22 cellular contexts compared by ENCODE assay signal in genomic region chr7:87202208-87202607, GRCh38. TPM values are rescaled to one million over a fixed set of nuclear protein-coding genes. Genes with fewer than 3 reads are reported as not detected.
A peak's percentile ranks its signal among the peaks of the same experiment; 100 is the strongest.
DNase-seq lines count a peak whose midpoint lies in the region; ATAC-seq, FAIRE-seq and TF ChIP-seq lines count a peak whose summit lies in the region.
"Had no signal": no experiment of that assay in that cellular context is flagged by ENCODE, and none has a peak within 500 bp of the region (broad histone marks: within the 10 kb centered on the region; RNA-seq: fewer than 3 reads in every experiment).

No MANE protein-coding gene starts in this region.

- no peak overlapping the region for H3K9ac ChIP-seq in K562 (ENCODE audit: insufficient read depth in 1 of 2, low read depth in 2 of 2, low read length in 2 of 2)

- POLR2A ChIA-PET in activated CD4-positive, alpha-beta memory T cell treated with anti-CD3 and anti-CD28 coated beads for 36 hours (lab: Charles Lee): interaction anchor here (0.9 to 1.5 kb wide), 3 partner anchors 10 to 15 kb away, joined by 3 to 7 read pairs (median 7); no protein-coding TSS in a partner anchor
- POLR2A ChIA-PET in activated CD4-positive, alpha-beta memory T cell treated with anti-CD3 and anti-CD28 coated beads, Interleukin-2, amount 10 ng/mL, durations not matched to agents 7 days and 5 days (lab: Charles Lee): interaction anchor here (2.1 to 3.5 kb wide), 4 partner anchors 7 to 18 kb away, joined by 9 to 16 read pairs (median 10); partner anchors contain the start of gene TMEM243
- POLR2A ChIA-PET in K562 (lab: Yijun Ruan, JAX): interaction anchor here (2.5 kb wide), 1 partner anchor 10 kb away, joined by 18 read pairs; no protein-coding TSS in a partner anchor
- POLR2A ChIA-PET in naive thymus-derived CD8-positive, alpha-beta T cell (lab: Charles Lee): interaction anchor here (0.8 to 2.5 kb wide), 6 partner anchors 9 to 50 kb away, joined by 3 to 13 read pairs (median 5); partner anchors contain the start of gene DMTF1

- H3K9me3 ChIP-seq in K562 (replicated peaks; ENCODE audit: control insufficient read depth, insufficient read depth, low read depth, low read length): peaks cover 8% of the 10 kb centered on the region
- H3K9me3 ChIP-seq: ovary had no signal

- ATAC-seq in K562: no peak
- ATAC-seq in naive thymus-derived CD8-positive, alpha-beta T cell: no peak
- ATAC-seq in omental fat pad (ENCODE audit: low FRiP score): no peak
- ATAC-seq in GM21390 (IDR thresholded peaks at IDR 0.05; ENCODE audit: unreplicated experiment): no peak
- ATAC-seq: left ventricle myocardium superior had no signal

- CTCF ChIA-PET in activated CD4-positive, alpha-beta memory T cell treated with anti-CD3 and anti-CD28 coated beads for 36 hours (lab: Charles Lee): interaction anchor here (1.0 to 1.4 kb wide), 2 partner anchors 17 to 34 kb away, joined by 3 read pairs; partner anchors contain the start of gene TMEM243
- CTCF ChIA-PET in activated CD4-positive, alpha-beta memory T cell treated with anti-CD3 and anti-CD28 coated beads, Interleukin-2, amount 10 ng/mL, durations not matched to agents 7 days and 5 days (lab: Charles Lee): interaction anchor here (1.1 kb wide), 1 partner anchor 34 kb away, joined by 4 read pairs; no protein-coding TSS in a partner anchor
- CTCF ChIA-PET in K562 (lab: Yijun Ruan, JAX; ENCODE audit: low intra/inter-chr PET ratio): no interaction called here

- no peak for TF ChIP-seq POLR2A in K562 (conservative IDR thresholded peaks at IDR 0.05)

- in situ Hi-C loops in K562 (cut with MboI): no loop called here

- no peaks in the 10 kb centered on the region for H4K20me1 ChIP-seq in K562 (replicated peaks; ENCODE audit: control insufficient read depth, insufficient read depth, low read length)

- H3K36me3 ChIP-seq in K562 (ENCODE audit: control insufficient read depth, insufficient read depth, low read length): peaks cover 25% of the 10 kb centered on the region
- H3K36me3 ChIP-seq: ovary had no signal

- peak overlapping the region; percentile 44 for H3K27ac Mint-ChIP-seq in activated CD4-positive, alpha-beta memory T cell treated with anti-CD3 and anti-CD28 coated beads for 36 hours
- no peak overlapping the region for H3K27ac Mint-ChIP-seq in activated CD4-positive, alpha-beta memory T cell treated with anti-CD3 and anti-CD28 coated beads, Interleukin-2, amount 10 ng/mL, durations not matched to agents 7 days and 5 days
- peak overlapping the region; percentile 10 to 83 (median 65) for H3K27ac Mint-ChIP-seq in naive thymus-derived CD8-positive, alpha-beta T cell

- WGBS in K562 (ENCODE audit: insufficient coverage, low coverage, missing lambda C conversion rate): 67% methylated on average over 1 of the region's 1 CpG

- no peaks in the 10 kb centered on the region for H3K27me3 Mint-ChIP-seq in activated CD4-positive, alpha-beta memory T cell treated with anti-CD3 and anti-CD28 coated beads for 36 hours
- no peaks in the 10 kb centered on the region for H3K27me3 Mint-ChIP-seq in activated CD4-positive, alpha-beta memory T cell treated with anti-CD3 and anti-CD28 coated beads, Interleukin-2, amount 10 ng/mL, durations not matched to agents 7 days and 5 days
- H3K27me3 Mint-ChIP-seq in naive thymus-derived CD8-positive, alpha-beta T cell: no peaks in the 10 kb centered on the region

- H3K9me3 Mint-ChIP-seq in activated CD4-positive, alpha-beta memory T cell treated with anti-CD3 and anti-CD28 coated beads for 36 hours: peaks cover 44% of the 10 kb centered on the region
- H3K9me3 Mint-ChIP-seq in activated CD4-positive, alpha-beta memory T cell treated with anti-CD3 and anti-CD28 coated beads, Interleukin-2, amount 10 ng/mL, durations not matched to agents 7 days and 5 days: peaks cover 38% of the 10 kb centered on the region
- peaks cover 0 to 32% (median 17%) of the 10 kb centered on the region in 9 donors for H3K9me3 Mint-ChIP-seq in naive thymus-derived CD8-positive, alpha-beta T cell

- no peak for TF ChIP-seq EP300 in K562 (IDR thresholded peaks at IDR 0.05; ENCODE audit: low read length)

- H3K9me1 ChIP-seq in K562 (ENCODE audit: control insufficient read depth, insufficient read depth, low read length): no peaks in the 10 kb centered on the region

- no peak overlapping the region for H3K4me3 Mint-ChIP-seq in activated CD4-positive, alpha-beta memory T cell treated with anti-CD3 and anti-CD28 coated beads for 36 hours
- H3K4me3 Mint-ChIP-seq in activated CD4-positive, alpha-beta memory T cell treated with anti-CD3 and anti-CD28 coated beads, Interleukin-2, amount 10 ng/mL, durations not matched to agents 7 days and 5 days: no peak overlapping the region
- H3K4me3 Mint-ChIP-seq in naive thymus-derived CD8-positive, alpha-beta T cell: peak overlapping the region in 9 of 10 donors; percentile 5 to 76 (median 35)

- TF ChIP-seq CTCF in K562 (IDR thresholded peaks at IDR 0.05 in 2 of 3, conservative IDR thresholded peaks at IDR 0.05 in 1 of 3; ENCODE audit: insufficient read depth in 2 of 3, low read depth in 1 of 3, low read length in 3 of 3) (no peak), omental fat pad (IDR thresholded peaks at IDR 0.05) (no peak)

- H3K4me1 ChIP-seq in K562 (replicated peaks in 1 of 2; ENCODE audit: control insufficient read depth in 2 of 2, insufficient read depth in 2 of 2, low read length in 2 of 2): no peaks in the 10 kb centered on the region

- no peak overlapping the region for H3K4me3 ChIP-seq in K562
- H3K4me3 ChIP-seq: heart right ventricle, ovary had no signal

- H2AFZ ChIP-seq in K562 (ENCODE audit: low read depth, low read length): no peak overlapping the region

- DNase-seq in activated CD4-positive, alpha-beta memory T cell treated with anti-CD3 and anti-CD28 coated beads for 36 hours: no peak
- DNase-seq in activated CD4-positive, alpha-beta memory T cell treated with anti-CD3 and anti-CD28 coated beads, Interleukin-2, amount 10 ng/mL, durations not matched to agents 7 days and 5 days: no peak
- DNase-seq in GM19239 (ENCODE audit: insufficient read length, low spot score) (no peak), K562 (ENCODE audit: extremely low read depth in 1 of 4, low spot score in 3 of 4) (no peak), omental fat pad (ENCODE audit: low spot score) (no peak), HTR-8/SVneo (ENCODE audit: insufficient read length, low spot score) (no peak)
- DNase-seq in naive thymus-derived CD8-positive, alpha-beta T cell: no peak
- DNase-seq: 8988T; activated effector memory CD4-positive, alpha-beta T cell treated with anti-CD3 and anti-CD28 coated beads, Interleukin-2, amount 50 U/mL, for 16 hours; HCEC 1CT; heart right ventricle; IMR-90; left ventricle myocardium superior; MM.1S; NCI-H146; NCI-H82; ovary; SHP77 treated with DMSO at 0.1 percent for 48 hours; stimulated activated CD4-positive, alpha-beta T cell treated with anti-CD3 and anti-CD28 coated beads, Interleukin-2, amount 100 ng/mL, for 24 hours had no signal

- no peak overlapping the region for H3K4me2 ChIP-seq in K562 (ENCODE audit: insufficient read depth, low read length)

- H3K4me1 Mint-ChIP-seq in activated CD4-positive, alpha-beta memory T cell treated with anti-CD3 and anti-CD28 coated beads for 36 hours (ENCODE audit: low read depth): peaks cover 63% of the 10 kb centered on the region
- peaks cover 27% of the 10 kb centered on the region for H3K4me1 Mint-ChIP-seq in activated CD4-positive, alpha-beta memory T cell treated with anti-CD3 and anti-CD28 coated beads, Interleukin-2, amount 10 ng/mL, durations not matched to agents 7 days and 5 days
- H3K4me1 Mint-ChIP-seq in naive thymus-derived CD8-positive, alpha-beta T cell: peaks cover 32 to 84% (median 66%) of the 10 kb centered on the region in 4 donors

- TF ChIP-seq RAD21 in K562 (CRISPR knock-in tag; conservative IDR thresholded peaks at IDR 0.05 in 1 of 2, IDR thresholded peaks at IDR 0.05 in 1 of 2): no peak

- H3K27ac ChIP-seq in K562 (ENCODE audit: extremely low read depth, low read depth, low read length): no peak overlapping the region
- H3K27ac ChIP-seq: ovary had no signal

- H3K36me3 Mint-ChIP-seq in activated CD4-positive, alpha-beta memory T cell treated with anti-CD3 and anti-CD28 coated beads for 36 hours: peaks cover 85% of the 10 kb centered on the region
- peaks cover 97% of the 10 kb centered on the region for H3K36me3 Mint-ChIP-seq in activated CD4-positive, alpha-beta memory T cell treated with anti-CD3 and anti-CD28 coated beads, Interleukin-2, amount 10 ng/mL, durations not matched to agents 7 days and 5 days (ENCODE audit: low read depth)
- H3K36me3 Mint-ChIP-seq in naive thymus-derived CD8-positive, alpha-beta T cell: peaks cover 22 to 63% (median 57%) of the 10 kb centered on the region in 3 donors

- intact Hi-C loops in activated CD4-positive, alpha-beta memory T cell treated with anti-CD3 and anti-CD28 coated beads for 36 hours (cut with micrococcal nuclease): no loop called here
- intact Hi-C loops in K562 (cut with micrococcal nuclease): no loop called here

- H3K79me2 ChIP-seq in K562 (ENCODE audit: control insufficient read depth, insufficient read depth, low read length): no peaks in the 10 kb centered on the region

- BruUV-seq in K562 (replicated peaks; lab: Mats Ljungman, UMichigan): no TSS peak

- no peaks in the 10 kb centered on the region for H3K27me3 ChIP-seq in K562 (ENCODE audit: control insufficient read depth in 2 of 2, insufficient read depth in 2 of 2, low read length in 2 of 2)
- H3K27me3 ChIP-seq: heart right ventricle, ovary had no signal

- FAIRE-seq in GM19239 (lab: Jason Lieb, UNC) (peak; percentile 47), K562 (lab: Jason Lieb, UNC) (no peak), HTR-8/SVneo (lab: Jason Lieb, UNC) (no peak)
- FAIRE-seq: G401.6, urothelium cell line had no signal

RNA-seq across cellular contexts. Expression of gene TMEM243, which starts 17.3 kb away (rescaled TPM):
- 10 to 100 TPM; 44.7 to 47.8 TPM for total RNA-seq in activated CD4-positive, alpha-beta memory T cell treated with anti-CD3 and anti-CD28 coated beads for 36 hours
- total RNA-seq in activated CD4-positive, alpha-beta memory T cell treated with anti-CD3 and anti-CD28 coated beads, Interleukin-2, amount 10 ng/mL, durations not matched to agents 7 days and 5 days: 10 to 100 TPM; 42.1 to 42.5 TPM
- 3.9 and 7.3 TPM in 2 replicates for total RNA-seq in K562 (2011; cell fraction: chromatin; rRNA removed; ENCODE audit: low replicate concordance)
- total RNA-seq in K562 (2011; cell fraction: nucleolus; rRNA removed): 2.2 and 3.9 TPM in 2 replicates
- total RNA-seq in K562 (2011; cell fraction: nucleoplasm; rRNA removed): 4.3 and 6.5 TPM in 2 replicates
- total RNA-seq in K562 (2014; rRNA removed): 6.6 and 8.6 TPM in 2 replicates
- total RNA-seq in K562 (2014; rRNA removed; fragmentation: Illumina TruSeq; extraction: Trizol): 8.4 and 8.6 TPM in 2 replicates
- total RNA-seq in K562 (2015; rRNA removed; fragmentation: Illumina TruSeq; extraction: Trizol): 5.2 and 6.7 TPM in 2 replicates
- 5.7 and 6.1 TPM in 2 replicates for total RNA-seq in K562 (2021)
- polyA plus RNA-seq in K562 (2011; rRNA removed): 5.1 and 6.3 TPM in 2 replicates
- 1.8 and 4.2 TPM in 2 replicates for polyA plus RNA-seq in K562 (2011; cell fraction: cytosol; rRNA removed)
- 4.3 and 6.7 TPM in 2 replicates for polyA plus RNA-seq in K562 (2011; cell fraction: nucleus; rRNA removed)
- polyA plus RNA-seq in K562 (2012): 5.5 and 18.3 TPM in 2 replicates
- 6.3 and 6.6 TPM in 2 replicates for polyA plus RNA-seq in K562 (2014; fragmentation: Illumina TruSeq; extraction: Trizol)
- 1 to 10 TPM; 3.9 to 4.2 TPM for polyA plus RNA-seq in K562 (2014; fragmentation: Nextera tagmentation; extraction: Ambion mirVana)
- 7.2 and 8.5 TPM in 2 replicates for polyA plus RNA-seq in K562 (2014; rRNA removed)
- 3.7 and 3.8 TPM in 2 replicates for polyA minus RNA-seq in K562 (2011; rRNA and poly(A)+ RNA removed)
- polyA minus RNA-seq in K562 (2011; cell fraction: cytosol; rRNA and poly(A)+ RNA removed): 3.5 TPM in 1 of 2 replicates, not detected in the other
- polyA minus RNA-seq in K562 (2011; cell fraction: nucleus; rRNA and poly(A)+ RNA removed): 2.3 and 7.2 TPM in 2 replicates
- 100 to 1,000 TPM; 136 to 138 TPM for total RNA-seq in naive thymus-derived CD8-positive, alpha-beta T cell
- 10 to 100 TPM; 79.3 to 89.5 (median 82.0) TPM for polyA plus RNA-seq in naive thymus-derived CD8-positive, alpha-beta T cell
- total RNA-seq in omental fat pad: 10 to 100 TPM; 27.4 to 58.6 (median 37.5) TPM

RNA-seq across cellular contexts. Expression of gene DMTF1, which starts 50.0 kb away (rescaled TPM):
- total RNA-seq in activated CD4-positive, alpha-beta memory T cell treated with anti-CD3 and anti-CD28 coated beads for 36 hours: 10 to 100 TPM; 62.7 to 71.1 TPM
- 10 to 100 TPM; 95.3 to 97.8 TPM for total RNA-seq in activated CD4-positive, alpha-beta memory T cell treated with anti-CD3 and anti-CD28 coated beads, Interleukin-2, amount 10 ng/mL, durations not matched to agents 7 days and 5 days
- 246 and 960 TPM in 2 replicates for total RNA-seq in K562 (2011; cell fraction: chromatin; rRNA removed; ENCODE audit: low replicate concordance)
- total RNA-seq in K562 (2011; cell fraction: nucleolus; rRNA removed): 112 and 178 TPM in 2 replicates
- total RNA-seq in K562 (2011; cell fraction: nucleoplasm; rRNA removed): 283 and 397 TPM in 2 replicates
- 56.4 and 56.7 TPM in 2 replicates for total RNA-seq in K562 (2014; rRNA removed)
- total RNA-seq in K562 (2014; rRNA removed; fragmentation: Illumina TruSeq; extraction: Trizol): 89.4 and 95.7 TPM in 2 replicates
- 72.5 and 90.5 TPM in 2 replicates for total RNA-seq in K562 (2015; rRNA removed; fragmentation: Illumina TruSeq; extraction: Trizol)
- 62.5 and 64.3 TPM in 2 replicates for total RNA-seq in K562 (2021)
- 205 and 208 TPM in 2 replicates for polyA plus RNA-seq in K562 (2011; rRNA removed)
- 52.2 and 63.2 TPM in 2 replicates for polyA plus RNA-seq in K562 (2011; cell fraction: cytosol; rRNA removed)
- polyA plus RNA-seq in K562 (2011; cell fraction: nucleus; rRNA removed): 617 and 696 TPM in 2 replicates
- polyA plus RNA-seq in K562 (2012): 45.0 and 77.9 TPM in 2 replicates
- polyA plus RNA-seq in K562 (2014; fragmentation: Illumina TruSeq; extraction: Trizol): 92.7 and 98.5 TPM in 2 replicates
- 10 to 100 TPM; 25.7 to 52.4 TPM for polyA plus RNA-seq in K562 (2014; fragmentation: Nextera tagmentation; extraction: Ambion mirVana)
- polyA plus RNA-seq in K562 (2014; rRNA removed): 71.4 and 74.7 TPM in 2 replicates
- 313 and 334 TPM in 2 replicates for polyA minus RNA-seq in K562 (2011; rRNA and poly(A)+ RNA removed)
- polyA minus RNA-seq in K562 (2011; cell fraction: cytosol; rRNA and poly(A)+ RNA removed): 36.5 and 39.3 TPM in 2 replicates
- 358 and 510 TPM in 2 replicates for polyA minus RNA-seq in K562 (2011; cell fraction: nucleus; rRNA and poly(A)+ RNA removed)
- total RNA-seq in naive thymus-derived CD8-positive, alpha-beta T cell: 100 to 1,000 TPM; 175 to 181 TPM
- polyA plus RNA-seq in naive thymus-derived CD8-positive, alpha-beta T cell: 10 to 100 TPM; 22.2 to 33.5 (median 23.2) TPM
- total RNA-seq in omental fat pad: 100 to 1,000 TPM in 1 of 4 donors, 10 to 100 TPM in 3; 64.4 to 121 (median 78.4) TPM

Comparison
In these comparisons a context has a peak if more than half of its experiments do, and no peak if none do; other contexts are left out.
1. H3K4me3 Mint-ChIP-seq: peak in naive thymus-derived CD8-positive, alpha-beta T cell (9 of 10); none in activated CD4-positive, alpha-beta memory T cell treated with anti-CD3 and anti-CD28 coated beads for 36 hours (single experiment) and activated CD4-positive, alpha-beta memory T cell treated with anti-CD3 and anti-CD28 coated beads, Interleukin-2, amount 10 ng/mL, durations not matched to agents 7 days and 5 days (single experiment).